ENCODE assay signal across 26 cellular contexts in genomic region chr6:42545226-42545773, GRCh38. TPM values are rescaled to one million over a fixed set of nuclear protein-coding genes. Genes with fewer than 3 reads are reported as not detected.
DNase-seq lines count a peak whose midpoint lies in the region; TF ChIP-seq lines count a peak whose summit lies in the region.
"Had no signal": no experiment of that assay in that cellular context is flagged by ENCODE, and none has a peak within 500 bp of the region (broad histone marks: within the 10 kb centered on the region; RNA-seq: fewer than 3 reads in every experiment).

No MANE protein-coding gene starts in this region.

- no peaks in the 10 kb centered on the region for H3K9me3 Mint-ChIP-seq in CD14-positive monocyte
- H3K9me3 Mint-ChIP-seq: activated CD4-positive, alpha-beta memory T cell treated with anti-CD3 and anti-CD28 coated beads, Interleukin-2, amount 10 ng/mL, durations not matched to agents 7 days and 5 days; activated naive CD4-positive, alpha-beta T cell treated with anti-CD3 and anti-CD28 coated beads, Interleukin-2, amount 10 ng/mL, durations not matched to agents 7 days and 5 days; activated T-helper 17 cell treated with anti-CD3 and anti-CD28 coated beads, Interleukin-2, amount 50 U/mL, for 72 hours; CD4-positive, alpha-beta memory T cell; T-helper 2 cell treated with Interferon-gamma antibody and Interleukin-4, amounts not matched to agents 5 μg/mL and 100 μg/mL, for 36 hours had no signal

- H3K36me3 ChIP-seq in esophagus squamous epithelium, result no peaks in the 10 kb centered on the region
- H3K36me3 ChIP-seq: adrenal gland, MG63, right lobe of liver, spleen had no signal

- intact Hi-C loops in CD14-positive monocyte (cut with micrococcal nuclease) (loop anchor here (5.0 to 10.0 kb wide), 8 partner anchors 90 to 328 kb away; partner anchors contain the start of genes TRERF1 (in 2 of the 2) and MRPS10 (in 1 of the 2)), esophagus squamous epithelium (cut with DNase I) (no loop called here)

- peaks cover 7 to 16% (median 7%) of the 10 kb centered on the region in 3 donors for H3K4me1 ChIP-seq in esophagus squamous epithelium

- peaks cover 0 to 3% (median 0%) of the 10 kb centered on the region in 4 donors for H3K27me3 ChIP-seq in esophagus squamous epithelium
- H3K27me3 ChIP-seq: adrenal gland, MG63, right lobe of liver, spleen had no signal

- H3K4me3 Mint-ChIP-seq in CD14-positive monocyte, result peak overlapping the region in 1 of 2 donors; percentile 70
- H3K4me3 Mint-ChIP-seq: activated CD4-positive, alpha-beta memory T cell treated with anti-CD3 and anti-CD28 coated beads, Interleukin-2, amount 10 ng/mL, durations not matched to agents 7 days and 5 days; activated naive CD4-positive, alpha-beta T cell treated with anti-CD3 and anti-CD28 coated beads, Interleukin-2, amount 10 ng/mL, durations not matched to agents 7 days and 5 days; activated T-helper 17 cell treated with anti-CD3 and anti-CD28 coated beads, Interleukin-2, amount 50 U/mL, for 72 hours; T-helper 2 cell treated with Interferon-gamma antibody and Interleukin-4, amounts not matched to agents 5 μg/mL and 100 μg/mL, for 36 hours had no signal

- peak overlapping the region; percentile 64 to 91 (median 88) for H3K27ac Mint-ChIP-seq in CD14-positive monocyte
- H3K27ac Mint-ChIP-seq: activated CD4-positive, alpha-beta memory T cell treated with anti-CD3 and anti-CD28 coated beads, Interleukin-2, amount 10 ng/mL, durations not matched to agents 7 days and 5 days; activated naive CD4-positive, alpha-beta T cell treated with anti-CD3 and anti-CD28 coated beads, Interleukin-2, amount 10 ng/mL, durations not matched to agents 7 days and 5 days; activated T-helper 17 cell treated with anti-CD3 and anti-CD28 coated beads, Interleukin-2, amount 50 U/mL, for 72 hours; T-helper 2 cell treated with Interferon-gamma antibody and Interleukin-4, amounts not matched to agents 5 μg/mL and 100 μg/mL, for 36 hours had no signal

- no peaks in the 10 kb centered on the region for H3K9me3 ChIP-seq in esophagus squamous epithelium
- H3K9me3 ChIP-seq: adrenal gland, MG63, right lobe of liver, spleen had no signal

- WGBS in esophagus squamous epithelium, 2 donors, result 91 to 96% methylated on average over 7 of the region's 7 CpGs

- no peak for TF ChIP-seq POLR2A in esophagus squamous epithelium (IDR thresholded peaks at IDR 0.05)

- peaks cover 0 to 8% (median 1%) of the 10 kb centered on the region in 3 donors for H3K27me3 Mint-ChIP-seq in CD14-positive monocyte (ENCODE audit: low read depth in 3 of 3)
- H3K27me3 Mint-ChIP-seq: activated T-helper 17 cell treated with anti-CD3 and anti-CD28 coated beads, Interleukin-2, amount 50 U/mL, for 72 hours had no signal

- peaks cover 35% of the 10 kb centered on the region for H3K4me1 Mint-ChIP-seq in CD14-positive monocyte

- no peak overlapping the region for H3K4me3 ChIP-seq in esophagus squamous epithelium
- H3K4me3 ChIP-seq: adrenal gland, MG63, right lobe of liver, spleen had no signal

- H3K36me3 Mint-ChIP-seq in CD14-positive monocyte, result no peaks in the 10 kb centered on the region
- H3K36me3 Mint-ChIP-seq: activated naive CD4-positive, alpha-beta T cell treated with anti-CD3 and anti-CD28 coated beads, Interleukin-2, amount 10 ng/mL, durations not matched to agents 7 days and 5 days; CD4-positive, alpha-beta memory T cell had no signal

- peak; percentile 84 for DNase-seq in CD14-positive monocyte (ENCODE audit: low spot score)
- peak; percentile 39 for DNase-seq in MV-4-11 (lab: John Stamatoyannopoulos, UW)
- peak; percentile 77 for DNase-seq in NCI-H69 (lab: John Stamatoyannopoulos, UW)
- DNase-seq in SKM-1 treated with dmso at 0.1 percent for 144 hours (lab: John Stamatoyannopoulos, UW; ENCODE audit: unreplicated experiment), result peak; percentile 69
- no peak for DNase-seq in esophagus squamous epithelium (lab: John Stamatoyannopoulos, UW)
- no peak for DNase-seq in activated T-cell treated with anti-CD3 and anti-CD28 coated beads, Interleukin-2, amount 50 U/mL, for 1 hour
- DNase-seq in nucleus accumbens (lab: John Stamatoyannopoulos, UW), result no peak
- no peak for DNase-seq in activated CD4-positive, alpha-beta T cell treated with anti-CD3 and anti-CD28 coated beads for 1 hour
- DNase-seq: activated CD4-positive, alpha-beta memory T cell treated with anti-CD3 and anti-CD28 coated beads, Interleukin-2, amount 10 ng/mL, durations not matched to agents 7 days and 5 days; activated CD8-positive, alpha-beta memory T cell treated with anti-CD3 and anti-CD28 coated beads, Interleukin-2, amount 50 U/mL, for 48 hours; activated naive CD4-positive, alpha-beta T cell treated with anti-CD3 and anti-CD28 coated beads, Interleukin-2, amount 10 ng/mL, durations not matched to agents 7 days and 5 days; adrenal gland; CD4-positive, alpha-beta memory T cell; central memory CD4-positive, alpha-beta T cell; erythroblast; islet precursor cell; left ventricle myocardium superior; MG63; NCI-H1694 treated with DMSO at 0.1 percent for 48 hours; right lobe of liver; spleen; stimulated activated CD4-positive, alpha-beta T cell treated with anti-CD3 and anti-CD28 coated beads, Interleukin-2, amount 100 ng/mL, for 24 hours; stimulated activated naive CD8-positive, alpha-beta T cell treated with anti-CD3 and anti-CD28 coated beads, Interleukin-15, Interleukin-2, amounts not matched to agents 100 U/mL and 50 U/mL, for 24 hours had no signal

- H3K27ac ChIP-seq in esophagus squamous epithelium, result no peak overlapping the region
- H3K27ac ChIP-seq: adrenal gland, KMS-11, right lobe of liver had no signal

- no peak for TF ChIP-seq CTCF in CD14-positive monocyte (IDR thresholded peaks at IDR 0.05)
- no peak for TF ChIP-seq CTCF in esophagus squamous epithelium (IDR thresholded peaks at IDR 0.05)

RNA-seq across cellular contexts. Expression of gene UBR2, which starts 18.5 kb away (rescaled TPM):
- 10 to 100 TPM in 1 of 2 donors, 1 to 10 TPM in 1; 9.0 to 12.8 TPM for polyA plus RNA-seq in CD14-positive monocyte
- total RNA-seq in esophagus squamous epithelium, result 10 to 100 TPM; 14.0 to 25.9 (median 20.4) TPM

Comparison
In these comparisons a context has a peak if more than half of its experiments do, and no peak if none do; other contexts are left out.
1. DNase-seq: peak in CD14-positive monocyte (single experiment), MV-4-11 (single experiment), NCI-H69 (single experiment) and SKM-1 treated with dmso at 0.1 percent for 144 hours (single experiment); none in esophagus squamous epithelium (single experiment), activated T-cell treated with anti-CD3 and anti-CD28 coated beads, Interleukin-2, amount 50 U/mL, for 1 hour (single experiment), nucleus accumbens (0 of 56) and activated CD4-positive, alpha-beta T cell treated with anti-CD3 and anti-CD28 coated beads for 1 hour (single experiment).